Comparison of ENCODE assay signal across 8 cellular contexts in genomic region chr5:79416499-79416898, GRCh38.
A peak's percentile ranks its signal among the peaks of the same experiment; 100 is the strongest.
DNase-seq lines count a peak whose midpoint lies in the region; ATAC-seq and TF ChIP-seq lines count a peak whose summit lies in the region.

No MANE protein-coding gene starts in this region.

- no peaks in the 10 kb centered on the region for H3K79me2 ChIP-seq in PC-9 (ENCODE audit: low read depth)

- H3K4me3 ChIP-seq in PC-9, result no peak overlapping the region

- H2AFZ ChIP-seq in PC-9, result no peak overlapping the region

- H3K36me3 ChIP-seq in PC-9 (ENCODE audit: low read depth), result 0 out of 2 replicates have a peak, but pooled peaks cover 6% of the 10 kb centered on the region

- intact Hi-C loops in PC-9 (cut with micrococcal nuclease; ENCODE audit: unreplicated experiment), result no loop called here

- peak; percentile 42 for DNase-seq in SKM-1 treated with dmso at 0.1 percent for 144 hours (lab: John Stamatoyannopoulos, UW; ENCODE audit: unreplicated experiment)
- no peak for DNase-seq in SKM-1 (lab: John Stamatoyannopoulos, UW; ENCODE audit: unreplicated experiment)
- peak; percentile 84 for DNase-seq in SIG-M5 (lab: John Stamatoyannopoulos, UW)
- DNase-seq in smooth muscle cell of the brain vasculature (ENCODE audit: low read depth, low spot score), result peak; percentile 32
- DNase-seq in stimulated activated naive CD4-positive, alpha-beta T cell treated with Interleukin-2 at 50 U/mL for 16 hours (lab: John Stamatoyannopoulos, UW), result no peak
- DNase-seq in activated CD4-positive, CD25-positive, alpha-beta regulatory T cell (lab: John Stamatoyannopoulos, UW), result no peak
- DNase-seq in PC-9, result no peak

- ATAC-seq in HG02884 (IDR thresholded peaks at IDR 0.05; ENCODE audit: unreplicated experiment), result peak; percentile 85

- CTCF ChIA-PET in PC-9 (lab: Charles Lee), result interaction anchor here (0.5 kb wide), 1 partner anchor 864 kb away, joined by 5 read pairs; no protein-coding TSS in a partner anchor

- no peaks in the 10 kb centered on the region for H3K4me1 ChIP-seq in PC-9 (replicated peaks; ENCODE audit: insufficient read depth)

- no peak overlapping the region for H3K27ac ChIP-seq in PC-9

- H3K4me2 ChIP-seq in PC-9, result no peak overlapping the region

- no peak for TF ChIP-seq CTCF in PC-9 (conservative IDR thresholded peaks at IDR 0.05)

- H3K27me3 ChIP-seq in PC-9 (ENCODE audit: insufficient read depth, low read depth), result no peaks in the 10 kb centered on the region

- BruUV-seq in PC-9 (replicated peaks; lab: Mats Ljungman, UMichigan), result no TSS peak

- no peaks in the 10 kb centered on the region for H3K9me3 ChIP-seq in PC-9 (ENCODE audit: insufficient read depth, low read depth)

- no peaks in the 10 kb centered on the region for H3K9me2 ChIP-seq in PC-9 (ENCODE audit: insufficient read depth)

- H3F3A ChIP-seq in PC-9 (ENCODE audit: insufficient read depth, low read depth), result no peaks in the 10 kb centered on the region

- H4K20me1 ChIP-seq in PC-9 (ENCODE audit: insufficient read depth), result no peaks in the 10 kb centered on the region

- POLR2A ChIA-PET in PC-9 (lab: Charles Lee; ENCODE audit: unreplicated experiment), result no interaction called here

Comparison
In these comparisons a context has a peak if more than half of its experiments do, and no peak if none do; other contexts are left out.
1. DNase-seq: peak in SKM-1 treated with dmso at 0.1 percent for 144 hours (single experiment), SIG-M5 (single experiment) and smooth muscle cell of the brain vasculature (single experiment); none in SKM-1 (single experiment), stimulated activated naive CD4-positive, alpha-beta T cell treated with Interleukin-2 at 50 U/mL for 16 hours (single experiment), activated CD4-positive, CD25-positive, alpha-beta regulatory T cell (0 of 4) and PC-9 (0 of 2).